20 cellular contexts compared by ENCODE assay signal in the genomic region with DNA sequence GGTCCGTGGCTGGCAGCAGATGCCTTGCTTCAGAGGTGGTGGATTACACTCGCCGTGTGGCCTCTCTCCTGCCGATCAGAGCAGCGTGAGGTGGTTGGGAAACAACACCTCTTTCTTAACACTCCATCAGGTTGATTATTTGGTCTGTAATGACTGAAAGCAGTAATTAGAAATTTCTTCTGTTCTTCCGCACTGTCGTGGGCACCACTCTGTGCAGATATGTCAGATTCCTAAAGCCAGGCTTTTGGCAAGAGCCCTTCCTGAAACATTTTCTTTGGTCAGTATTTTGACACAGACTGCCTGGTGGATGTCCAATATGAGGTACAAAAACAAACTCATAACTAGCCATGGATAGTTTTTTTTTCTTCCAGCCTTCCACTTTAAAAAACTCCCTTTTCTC.
"Had no signal": no experiment of that assay in that cellular context is flagged by ENCODE, and none has a peak within 500 bp of the region (broad histone marks: within the 10 kb centered on the region; RNA-seq: fewer than 3 reads in every experiment).

No MANE protein-coding gene starts in this region.

- H3K27me3 ChIP-seq: colonic mucosa, esophagus squamous epithelium, gastrocnemius medialis, thyroid gland had no signal

- H3K36me3 ChIP-seq: prostate gland had no signal

- H3K4me1 ChIP-seq: colonic mucosa, lower lobe of right lung, prostate gland, thyroid gland had no signal

- H3K9me3 ChIP-seq: colonic mucosa, esophagus squamous epithelium, gastrocnemius medialis, lower lobe of right lung, prostate gland, thyroid gland had no signal

- H3K4me3 Mint-ChIP-seq: activated naive CD4-positive, alpha-beta T cell treated with anti-CD3 and anti-CD28 coated beads for 36 hours; activated naive CD8-positive, alpha-beta T cell treated with anti-CD3 and anti-CD28 coated beads, Interleukin-2, amount 10 ng/mL, durations not matched to agents 7 days and 5 days; activated T-cell treated with anti-CD3 and anti-CD28 coated beads, Interleukin-2, amount 50 U/mL, for 72 hours; brain; naive B cell had no signal

- H3K9me3 Mint-ChIP-seq: activated naive CD4-positive, alpha-beta T cell treated with anti-CD3 and anti-CD28 coated beads for 36 hours; activated naive CD8-positive, alpha-beta T cell treated with anti-CD3 and anti-CD28 coated beads, Interleukin-2, amount 10 ng/mL, durations not matched to agents 7 days and 5 days; activated T-cell treated with anti-CD3 and anti-CD28 coated beads, Interleukin-2, amount 50 U/mL, for 72 hours; brain; naive B cell had no signal

- H3K27me3 Mint-ChIP-seq: activated naive CD8-positive, alpha-beta T cell treated with anti-CD3 and anti-CD28 coated beads, Interleukin-2, amount 10 ng/mL, durations not matched to agents 7 days and 5 days; brain had no signal

- H3K4me3 ChIP-seq: colonic mucosa, esophagus squamous epithelium, gastrocnemius medialis, lower lobe of right lung, prostate gland, thyroid gland had no signal

- H3K36me3 Mint-ChIP-seq: naive B cell had no signal

- DNase-seq: activated CD4-positive, alpha-beta T cell treated with anti-CD3 and anti-CD28 coated beads, Interleukin-2, amount 50 U/mL, for 48 hours; activated effector memory CD4-positive, alpha-beta T cell treated with Interleukin-2 at 50 U/mL for 16 hours; activated naive CD4-positive, alpha-beta T cell treated with anti-CD3 and anti-CD28 coated beads for 36 hours; activated naive CD8-positive, alpha-beta T cell treated with anti-CD3 and anti-CD28 coated beads, Interleukin-2, amount 10 ng/mL, durations not matched to agents 7 days and 5 days; activated T-cell treated with anti-CD3 and anti-CD28 coated beads, Interleukin-2, amount 50 U/mL, for 72 hours; caudate nucleus; colonic mucosa; esophagus squamous epithelium; gastrocnemius medialis; head of caudate nucleus; lower lobe of right lung; mesendoderm; naive B cell; stimulated activated CD4-positive, alpha-beta T cell treated with anti-CD3 and anti-CD28 coated beads, Interleukin-2, amount 100 ng/mL, for 48 hours; stimulated activated CD8-positive, alpha-beta memory T cell treated with anti-CD3 and anti-CD28 coated beads, Interleukin-4, amount 100 ng/mL, for 48 hours; stimulated activated naive CD4-positive, alpha-beta T cell; T-helper 9 cell; thyroid gland had no signal

- H3K27ac ChIP-seq: colonic mucosa, gastrocnemius medialis, lower lobe of right lung, prostate gland, thyroid gland had no signal

- H3K4me1 Mint-ChIP-seq: naive B cell had no signal

- H3K27ac Mint-ChIP-seq: activated naive CD4-positive, alpha-beta T cell treated with anti-CD3 and anti-CD28 coated beads for 36 hours; activated naive CD8-positive, alpha-beta T cell treated with anti-CD3 and anti-CD28 coated beads, Interleukin-2, amount 10 ng/mL, durations not matched to agents 7 days and 5 days; activated T-cell treated with anti-CD3 and anti-CD28 coated beads, Interleukin-2, amount 50 U/mL, for 72 hours had no signal
